Comparison of ENCODE assay signal across 1 cellular context in the genomic region with DNA sequence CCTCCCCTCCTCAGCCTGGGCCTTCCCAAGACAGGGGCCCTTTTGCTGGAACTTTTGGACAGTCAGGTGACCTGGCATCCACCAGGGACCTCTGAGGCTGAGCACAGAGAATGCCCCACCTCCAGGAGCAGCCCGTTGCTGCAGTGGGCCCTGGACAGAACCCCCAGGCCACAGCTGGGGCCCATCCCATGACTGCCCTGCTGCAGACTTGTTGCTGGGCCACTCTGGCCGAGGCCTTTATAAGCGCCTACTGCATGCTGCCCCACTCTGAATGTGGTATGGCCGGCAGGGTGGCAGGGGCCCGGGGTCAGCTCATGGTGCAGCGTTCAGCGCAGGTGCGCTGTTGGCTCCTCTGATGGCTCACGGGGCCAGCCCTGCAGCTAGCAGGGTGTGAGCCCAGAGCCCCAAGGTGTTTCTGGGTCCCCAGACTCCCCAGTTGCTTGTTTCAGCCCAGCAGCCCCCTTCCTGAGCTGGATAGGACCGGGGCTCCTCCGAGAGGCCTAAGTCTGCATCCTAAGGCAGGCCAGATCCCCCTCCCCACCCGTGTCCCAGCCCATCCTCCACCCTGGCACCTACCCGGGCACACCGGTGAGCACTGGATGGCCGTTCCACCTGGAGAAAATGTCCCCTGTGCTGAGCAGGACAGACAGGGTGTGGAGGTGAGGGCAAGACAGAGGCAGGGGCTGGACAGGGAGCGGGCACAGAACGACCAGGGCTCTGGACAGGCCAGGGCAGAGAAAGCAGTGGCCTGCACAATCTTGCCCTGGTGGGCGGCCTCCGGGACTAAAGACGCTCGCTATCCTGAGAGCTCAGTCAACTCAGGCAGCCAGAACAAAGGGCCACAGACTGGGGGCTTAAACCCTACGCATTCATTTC.
TF ChIP-seq lines count a peak whose summit lies in the region.

No MANE protein-coding gene starts in this region.

TF ChIP-seq in SK-N-SH treated with all-trans-retinoic acid at 6 μM for 48 hours, 23 proteins besides CTCF, POLR2A, EP300 and RAD21 (continued from another document):
- TF ChIP-seq CSDC2 (CRISPR knock-in tag; IDR thresholded peaks at IDR 0.05) (no peak), GLIS3 (CRISPR knock-in tag; IDR thresholded peaks at IDR 0.05) (no peak), RARB (CRISPR knock-in tag; IDR thresholded peaks at IDR 0.05) (no peak), ARNTL (CRISPR knock-in tag; IDR thresholded peaks at IDR 0.05; ENCODE audit: borderline replicate concordance, low read depth) (no peak), ZFP3 (CRISPR knock-in tag; IDR thresholded peaks at IDR 0.05) (no peak), ZNF8 (CRISPR knock-in tag; IDR thresholded peaks at IDR 0.05) (no peak), ZNF70 (CRISPR knock-in tag; IDR thresholded peaks at IDR 0.05) (no peak), ZNF565 (CRISPR knock-in tag; conservative IDR thresholded peaks at IDR 0.05; ENCODE audit: low read depth) (no peak), TCF4 (CRISPR knock-in tag; IDR thresholded peaks at IDR 0.05; ENCODE audit: borderline replicate concordance) (no peak), OSR1 (CRISPR knock-in tag; IDR thresholded peaks at IDR 0.05) (no peak), ZC3H10 (CRISPR knock-in tag; IDR thresholded peaks at IDR 0.05) (no peak), ISL1 (CRISPR knock-in tag; IDR thresholded peaks at IDR 0.05) (no peak)
- TF ChIP-seq, protein P1, sequence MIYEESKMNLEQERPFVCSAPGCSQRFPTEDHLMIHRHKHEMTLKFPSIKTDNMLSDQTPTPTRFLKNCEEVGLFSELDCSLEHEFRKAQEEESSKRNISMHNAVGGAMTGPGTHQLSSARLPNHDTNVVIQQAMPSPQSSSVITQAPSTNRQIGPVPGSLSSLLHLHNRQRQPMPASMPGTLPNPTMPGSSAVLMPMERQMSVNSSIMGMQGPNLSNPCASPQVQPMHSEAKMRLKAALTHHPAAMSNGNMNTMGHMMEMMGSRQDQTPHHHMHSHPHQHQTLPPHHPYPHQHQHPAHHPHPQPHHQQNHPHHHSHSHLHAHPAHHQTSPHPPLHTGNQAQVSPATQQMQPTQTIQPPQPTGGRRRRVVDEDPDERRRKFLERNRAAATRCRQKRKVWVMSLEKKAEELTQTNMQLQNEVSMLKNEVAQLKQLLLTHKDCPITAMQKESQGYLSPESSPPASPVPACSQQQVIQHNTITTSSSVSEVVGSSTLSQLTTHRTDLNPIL (CRISPR knock-in tag; IDR thresholded peaks at IDR 0.05; ENCODE audit: low read depth): no peak
- TF ChIP-seq, protein P2, sequence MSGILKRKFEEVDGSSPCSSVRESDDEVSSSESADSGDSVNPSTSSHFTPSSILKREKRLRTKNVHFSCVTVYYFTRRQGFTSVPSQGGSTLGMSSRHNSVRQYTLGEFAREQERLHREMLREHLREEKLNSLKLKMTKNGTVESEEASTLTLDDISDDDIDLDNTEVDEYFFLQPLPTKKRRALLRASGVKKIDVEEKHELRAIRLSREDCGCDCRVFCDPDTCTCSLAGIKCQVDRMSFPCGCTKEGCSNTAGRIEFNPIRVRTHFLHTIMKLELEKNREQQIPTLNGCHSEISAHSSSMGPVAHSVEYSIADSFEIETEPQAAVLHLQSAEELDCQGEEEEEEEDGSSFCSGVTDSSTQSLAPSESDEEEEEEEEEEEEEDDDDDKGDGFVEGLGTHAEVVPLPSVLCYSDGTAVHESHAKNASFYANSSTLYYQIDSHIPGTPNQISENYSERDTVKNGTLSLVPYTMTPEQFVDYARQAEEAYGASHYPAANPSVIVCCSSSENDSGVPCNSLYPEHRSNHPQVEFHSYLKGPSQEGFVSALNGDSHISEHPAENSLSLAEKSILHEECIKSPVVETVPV (CRISPR knock-in tag; IDR thresholded peaks at IDR 0.05): no peak
- TF ChIP-seq, protein P3, sequence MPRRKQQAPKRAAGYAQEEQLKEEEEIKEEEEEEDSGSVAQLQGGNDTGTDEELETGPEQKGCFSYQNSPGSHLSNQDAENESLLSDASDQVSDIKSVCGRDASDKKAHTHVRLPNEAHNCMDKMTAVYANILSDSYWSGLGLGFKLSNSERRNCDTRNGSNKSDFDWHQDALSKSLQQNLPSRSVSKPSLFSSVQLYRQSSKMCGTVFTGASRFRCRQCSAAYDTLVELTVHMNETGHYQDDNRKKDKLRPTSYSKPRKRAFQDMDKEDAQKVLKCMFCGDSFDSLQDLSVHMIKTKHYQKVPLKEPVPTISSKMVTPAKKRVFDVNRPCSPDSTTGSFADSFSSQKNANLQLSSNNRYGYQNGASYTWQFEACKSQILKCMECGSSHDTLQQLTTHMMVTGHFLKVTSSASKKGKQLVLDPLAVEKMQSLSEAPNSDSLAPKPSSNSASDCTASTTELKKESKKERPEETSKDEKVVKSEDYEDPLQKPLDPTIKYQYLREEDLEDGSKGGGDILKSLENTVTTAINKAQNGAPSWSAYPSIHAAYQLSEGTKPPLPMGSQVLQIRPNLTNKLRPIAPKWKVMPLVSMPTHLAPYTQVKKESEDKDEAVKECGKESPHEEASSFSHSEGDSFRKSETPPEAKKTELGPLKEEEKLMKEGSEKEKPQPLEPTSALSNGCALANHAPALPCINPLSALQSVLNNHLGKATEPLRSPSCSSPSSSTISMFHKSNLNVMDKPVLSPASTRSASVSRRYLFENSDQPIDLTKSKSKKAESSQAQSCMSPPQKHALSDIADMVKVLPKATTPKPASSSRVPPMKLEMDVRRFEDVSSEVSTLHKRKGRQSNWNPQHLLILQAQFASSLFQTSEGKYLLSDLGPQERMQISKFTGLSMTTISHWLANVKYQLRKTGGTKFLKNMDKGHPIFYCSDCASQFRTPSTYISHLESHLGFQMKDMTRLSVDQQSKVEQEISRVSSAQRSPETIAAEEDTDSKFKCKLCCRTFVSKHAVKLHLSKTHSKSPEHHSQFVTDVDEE (CRISPR knock-in tag; IDR thresholded peaks at IDR 0.05): no peak
